Comparison of ENCODE assay signal across 1 cellular context in the genomic region with DNA sequence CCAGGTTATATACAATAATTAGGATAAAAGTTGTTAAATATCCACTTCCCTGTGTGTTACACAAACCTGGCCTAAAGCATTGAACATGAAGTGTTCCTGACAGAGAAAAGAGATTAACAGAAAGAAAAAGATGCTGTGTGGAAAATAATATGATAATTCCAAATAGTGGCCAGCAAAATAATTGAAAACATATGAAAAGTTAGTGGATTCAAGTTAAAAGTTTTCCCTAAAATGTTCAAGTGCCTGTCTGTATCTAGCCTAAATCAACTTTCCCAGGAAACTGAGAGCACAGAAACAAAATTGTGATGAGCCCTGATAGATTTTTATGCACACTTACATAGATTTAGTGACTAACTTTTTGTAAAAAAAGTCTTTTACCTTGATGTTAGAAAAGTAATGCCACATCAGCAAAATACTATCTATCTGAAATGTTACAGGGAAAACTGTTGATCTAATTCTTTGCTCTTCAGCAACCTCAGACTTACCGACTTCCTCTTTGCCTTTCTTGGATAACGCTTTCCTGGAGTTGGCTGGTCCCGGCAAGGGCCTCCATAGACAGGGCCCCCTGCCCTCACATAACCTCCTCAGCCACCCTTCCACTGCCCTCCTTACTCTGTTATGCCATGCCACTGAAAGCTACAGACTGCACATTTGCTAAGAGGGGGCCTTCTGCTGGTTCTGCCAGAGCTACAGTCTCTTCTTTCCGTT.
TF ChIP-seq lines count a peak whose summit lies in the region.

No MANE protein-coding gene starts in this region.

TF ChIP-seq in A549, 52 proteins besides CTCF, POLR2A, EP300 and RAD21 (continued from another document):
- TF ChIP-seq, protein P1, sequence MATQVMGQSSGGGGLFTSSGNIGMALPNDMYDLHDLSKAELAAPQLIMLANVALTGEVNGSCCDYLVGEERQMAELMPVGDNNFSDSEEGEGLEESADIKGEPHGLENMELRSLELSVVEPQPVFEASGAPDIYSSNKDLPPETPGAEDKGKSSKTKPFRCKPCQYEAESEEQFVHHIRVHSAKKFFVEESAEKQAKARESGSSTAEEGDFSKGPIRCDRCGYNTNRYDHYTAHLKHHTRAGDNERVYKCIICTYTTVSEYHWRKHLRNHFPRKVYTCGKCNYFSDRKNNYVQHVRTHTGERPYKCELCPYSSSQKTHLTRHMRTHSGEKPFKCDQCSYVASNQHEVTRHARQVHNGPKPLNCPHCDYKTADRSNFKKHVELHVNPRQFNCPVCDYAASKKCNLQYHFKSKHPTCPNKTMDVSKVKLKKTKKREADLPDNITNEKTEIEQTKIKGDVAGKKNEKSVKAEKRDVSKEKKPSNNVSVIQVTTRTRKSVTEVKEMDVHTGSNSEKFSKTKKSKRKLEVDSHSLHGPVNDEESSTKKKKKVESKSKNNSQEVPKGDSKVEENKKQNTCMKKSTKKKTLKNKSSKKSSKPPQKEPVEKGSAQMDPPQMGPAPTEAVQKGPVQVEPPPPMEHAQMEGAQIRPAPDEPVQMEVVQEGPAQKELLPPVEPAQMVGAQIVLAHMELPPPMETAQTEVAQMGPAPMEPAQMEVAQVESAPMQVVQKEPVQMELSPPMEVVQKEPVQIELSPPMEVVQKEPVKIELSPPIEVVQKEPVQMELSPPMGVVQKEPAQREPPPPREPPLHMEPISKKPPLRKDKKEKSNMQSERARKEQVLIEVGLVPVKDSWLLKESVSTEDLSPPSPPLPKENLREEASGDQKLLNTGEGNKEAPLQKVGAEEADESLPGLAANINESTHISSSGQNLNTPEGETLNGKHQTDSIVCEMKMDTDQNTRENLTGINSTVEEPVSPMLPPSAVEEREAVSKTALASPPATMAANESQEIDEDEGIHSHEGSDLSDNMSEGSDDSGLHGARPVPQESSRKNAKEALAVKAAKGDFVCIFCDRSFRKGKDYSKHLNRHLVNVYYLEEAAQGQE (IDR thresholded peaks at IDR 0.05) = no peak
TF ChIP-seq in A549: peak in this region for 1.
